8 cellular contexts compared by ENCODE assay signal in genomic region chr19:47113446-47114348, GRCh38. TPM values are rescaled to one million over a fixed set of nuclear protein-coding genes. Genes with fewer than 3 reads are reported as not detected.
A peak's percentile ranks its signal among the peaks of the same experiment; 100 is the strongest.
DNase-seq lines count a peak whose midpoint lies in the region; ATAC-seq and TF ChIP-seq lines count a peak whose summit lies in the region.

Gene ZC3H4 (minus strand): TSS chr19:47113776. CDS start chr19:47112584, 1,192 bp downstream.

- DNase-seq in GM13977 (ENCODE audit: low spot score) (peak; percentile 91), NCI-H69 (lab: John Stamatoyannopoulos, UW) (peak; percentile 97), kidney glomerular epithelial cell (lab: John Stamatoyannopoulos, UW) (peak; percentile 86)
- peak; percentile 99 for DNase-seq in activated CD4-positive, alpha-beta T cell treated with anti-CD3 and anti-CD28 coated beads, Interleukin-2, amount 10 ng/mL, durations not matched to agents 24 days and 14 days
- DNase-seq in stimulated activated CD4-positive, alpha-beta T cell treated with anti-CD3 and anti-CD28 coated beads, Interleukin-1b, Interleukin-23, amount 100 ng/mL, for 1 hour (ENCODE audit: low read depth in 2 of 2), result peak; percentile 90

- H3K4me1 Mint-ChIP-seq in activated CD4-positive, alpha-beta T cell treated with anti-CD3 and anti-CD28 coated beads, Interleukin-2, amount 10 ng/mL, durations not matched to agents 24 days and 14 days, result peaks cover 26% of the 10 kb centered on the region

- no peaks in the 10 kb centered on the region for H3K27me3 Mint-ChIP-seq in activated CD4-positive, alpha-beta T cell treated with anti-CD3 and anti-CD28 coated beads, Interleukin-2, amount 10 ng/mL, durations not matched to agents 24 days and 14 days

- H3K4me3 Mint-ChIP-seq in activated CD4-positive, alpha-beta T cell treated with anti-CD3 and anti-CD28 coated beads, Interleukin-2, amount 10 ng/mL, durations not matched to agents 24 days and 14 days, result peak within 1 kb of the TSS; percentile 96

- peak within 1 kb of the TSS; percentile 100 for H3K27ac ChIP-seq in cingulate gyrus (ENCODE audit: low read depth, low read length)

- peak; percentile 46 for ATAC-seq in HG03460 (IDR thresholded peaks at IDR 0.05; ENCODE audit: unreplicated experiment)
- ATAC-seq in GM21367 (IDR thresholded peaks at IDR 0.05; ENCODE audit: unreplicated experiment), result no peak

- intact Hi-C loops in activated CD4-positive, alpha-beta T cell treated with anti-CD3 and anti-CD28 coated beads, Interleukin-2, amount 10 ng/mL, durations not matched to agents 24 days and 14 days (cut with micrococcal nuclease), result loop anchor here (1.0 to 5.0 kb wide), 8 partner anchors 17 to 511 kb away; partner anchors contain the start of genes CALM3, SAE1 and SLC1A5

- H3K9me3 Mint-ChIP-seq in activated CD4-positive, alpha-beta T cell treated with anti-CD3 and anti-CD28 coated beads, Interleukin-2, amount 10 ng/mL, durations not matched to agents 24 days and 14 days, result no peaks in the 10 kb centered on the region

- in situ Hi-C loops in GM13977 (cut with MboI; ENCODE audit: low pct_unique_long_range_greater_than_20kb, low sequenced_read_pairs, unreplicated experiment), result no loop called here

- peak within 1 kb of the TSS; percentile 100 for H3K27ac Mint-ChIP-seq in activated CD4-positive, alpha-beta T cell treated with anti-CD3 and anti-CD28 coated beads, Interleukin-2, amount 10 ng/mL, durations not matched to agents 24 days and 14 days

- no peak for TF ChIP-seq CTCF in GM13977 (IDR thresholded peaks at IDR 0.05; ENCODE audit: extremely low read depth, insufficient read depth, missing control alignments)

- H3K36me3 Mint-ChIP-seq in activated CD4-positive, alpha-beta T cell treated with anti-CD3 and anti-CD28 coated beads, Interleukin-2, amount 10 ng/mL, durations not matched to agents 24 days and 14 days (ENCODE audit: low read depth), result peaks cover 31% of the 10 kb centered on the region

RNA-seq across cellular contexts. Expression of gene ZC3H4, which starts in this region (rescaled TPM):
- 97.3 and 103 TPM in 2 replicates for total RNA-seq in activated CD4-positive, alpha-beta T cell treated with anti-CD3 and anti-CD28 coated beads, Interleukin-2, amount 10 ng/mL, durations not matched to agents 24 days and 14 days
